15 cellular contexts compared by ENCODE assay signal in the genomic region with DNA sequence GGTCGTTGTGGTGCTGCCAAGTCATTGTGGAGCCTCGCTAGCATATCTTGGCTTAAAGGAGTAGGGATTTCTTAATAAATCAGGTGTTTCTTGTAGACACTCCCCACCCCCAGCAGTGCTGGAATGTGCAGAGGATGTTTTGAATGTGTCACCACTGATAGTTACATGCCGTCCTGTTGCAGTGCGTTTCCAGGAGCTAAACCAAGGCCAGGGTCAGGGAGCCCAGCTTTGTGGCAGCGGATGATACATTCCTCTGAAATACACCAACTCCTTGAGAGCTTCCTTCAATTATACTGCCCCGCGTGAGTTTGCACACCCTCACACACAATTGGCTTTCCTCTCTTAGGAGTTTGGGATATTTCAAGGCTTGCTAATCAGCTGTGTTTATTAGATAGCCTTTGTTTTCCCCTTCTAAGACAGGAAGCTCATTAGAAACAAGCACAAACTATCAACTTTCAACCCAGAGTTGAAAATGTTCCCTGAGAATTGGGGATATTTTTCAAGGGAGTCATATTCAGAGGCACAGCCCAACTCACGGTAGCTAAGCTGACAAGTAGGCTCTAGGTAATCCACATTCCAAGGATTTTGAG.
DNase-seq lines count a peak whose midpoint lies in the region; ATAC-seq and TF ChIP-seq lines count a peak whose summit lies in the region.
"Had no signal": no experiment of that assay in that cellular context is flagged by ENCODE, and none has a peak within 500 bp of the region (broad histone marks: within the 10 kb centered on the region; RNA-seq: fewer than 3 reads in every experiment).

No MANE protein-coding gene starts in this region.

- ATAC-seq in GM23338 (no peak), body of pancreas (peak; percentile 33), HG03095 (IDR thresholded peaks at IDR 0.05; ENCODE audit: unreplicated experiment) (no peak), GM19467 (IDR thresholded peaks at IDR 0.05; ENCODE audit: unreplicated experiment) (no peak), GM21576 (IDR thresholded peaks at IDR 0.05; ENCODE audit: unreplicated experiment) (no peak)
- ATAC-seq: activated T-cell treated with anti-CD3 and anti-CD28 coated beads, Interleukin-2, amount 50 U/mL, for 4 hours; CD8-positive, alpha-beta T cell had no signal

- no peak overlapping the region for H3K4me2 ChIP-seq in GM23338

- no peak for TF ChIP-seq CTCF in GM23338 (conservative IDR thresholded peaks at IDR 0.05; ENCODE audit: low read depth in 2 of 2)
- TF ChIP-seq CTCF in body of pancreas (IDR thresholded peaks at IDR 0.05), result no peak
- no peak for TF ChIP-seq CTCF in left ventricle myocardium inferior (IDR thresholded peaks at IDR 0.05; ENCODE audit: borderline replicate concordance)

- DNase-seq in GM23338 (ENCODE audit: low spot score), result no peak
- DNase-seq in body of pancreas, result peak in 3 of 4 donors; percentile 3 to 12 (median 9)
- DNase-seq in left ventricle myocardium inferior, result peak; percentile 46
- DNase-seq in pulmonary artery endothelial cell (ENCODE audit: low read depth, low spot score), result peak; percentile 99
- DNase-seq in SKM-1 (lab: John Stamatoyannopoulos, UW; ENCODE audit: unreplicated experiment), result no peak
- DNase-seq: activated T-cell treated with anti-CD3 and anti-CD28 coated beads, Interleukin-2, amount 50 U/mL, for 4 hours; CD8-positive, alpha-beta T cell; central memory CD4-positive, alpha-beta T cell; head of caudate nucleus; NCI-H1694 treated with DMSO at 0.1 percent for 48 hours; NK-92 treated with Interleukin-12 subunit alpha and Interleukin-12 subunit beta, amount 100 ng/mL, for 24 hours; stimulated activated naive CD4-positive, alpha-beta T cell treated with Interleukin-2 at 50 U/mL for 16 hours had no signal

- H3K9me3 ChIP-seq in body of pancreas (no peaks in the 10 kb centered on the region), left ventricle myocardium inferior (replicated peaks) (no peaks in the 10 kb centered on the region)

- H3K4me1 ChIP-seq in GM23338 (ENCODE audit: insufficient read depth) (no peaks in the 10 kb centered on the region), body of pancreas (no peaks in the 10 kb centered on the region), left ventricle myocardium inferior (peaks cover 18% of the 10 kb centered on the region)

- H3K4me3 ChIP-seq in GM23338 (no peak overlapping the region), body of pancreas (no peak overlapping the region), left ventricle myocardium inferior (no peak overlapping the region)

- no peak overlapping the region for H3K4me3 Mint-ChIP-seq in GM23338
- H3K4me3 Mint-ChIP-seq: activated T-cell treated with anti-CD3 and anti-CD28 coated beads, Interleukin-2, amount 50 U/mL, for 4 hours; CD8-positive, alpha-beta T cell had no signal

- H3K27ac Mint-ChIP-seq in GM23338, result no peak overlapping the region
- H3K27ac Mint-ChIP-seq: CD8-positive, alpha-beta T cell had no signal

- no peaks in the 10 kb centered on the region for H3K36me3 Mint-ChIP-seq in GM23338 (ENCODE audit: low read depth)
- H3K36me3 Mint-ChIP-seq: CD8-positive, alpha-beta T cell had no signal

- H3K9me3 Mint-ChIP-seq in GM23338, result no peaks in the 10 kb centered on the region
- H3K9me3 Mint-ChIP-seq: activated T-cell treated with anti-CD3 and anti-CD28 coated beads, Interleukin-2, amount 50 U/mL, for 4 hours; CD8-positive, alpha-beta T cell had no signal

- peaks cover 3% of the 10 kb centered on the region for H3K27me3 Mint-ChIP-seq in GM23338 (ENCODE audit: insufficient read depth, low read depth, poor library complexity)

- no peaks in the 10 kb centered on the region for H3K79me2 ChIP-seq in GM23338 (replicated peaks; ENCODE audit: insufficient read depth)

- no peak overlapping the region for H3K27ac ChIP-seq in GM23338 (ENCODE audit: low read depth)
- H3K27ac ChIP-seq in body of pancreas, result no peak overlapping the region
- H3K27ac ChIP-seq in left ventricle myocardium inferior (replicated peaks), result peak overlapping the region; percentile 74

- no peaks in the 10 kb centered on the region for H3K36me3 ChIP-seq in GM23338 (ENCODE audit: insufficient read depth)
- no peaks in the 10 kb centered on the region for H3K36me3 ChIP-seq in body of pancreas (replicated peaks in 1 of 2; ENCODE audit: insufficient read depth in 1 of 2, low read depth in 2 of 2)
- no peaks in the 10 kb centered on the region for H3K36me3 ChIP-seq in left ventricle myocardium inferior

- H3F3A ChIP-seq in GM23338 (replicated peaks; ENCODE audit: low read depth), result no peaks in the 10 kb centered on the region

- 44 to 65% methylated on average over 8 of the region's 8 CpGs for WGBS in body of pancreas, 2 donors

- H2AFZ ChIP-seq in GM23338, result 0 out of 2 replicates have a peak overlapping the region, but pooled peaks have one; percentile 14

- H3K27me3 ChIP-seq in GM23338 (ENCODE audit: insufficient read depth) (no peaks in the 10 kb centered on the region), body of pancreas (no peaks in the 10 kb centered on the region), left ventricle myocardium inferior (ENCODE audit: low read depth) (no peaks in the 10 kb centered on the region)

- H3K9me2 ChIP-seq in GM23338 (ENCODE audit: insufficient read depth), result peaks cover 4% of the 10 kb centered on the region; the same call in 1 of the 2 replicates

- H4K20me1 ChIP-seq in GM23338 (replicated peaks; ENCODE audit: insufficient read depth), result no peaks in the 10 kb centered on the region

- TF ChIP-seq POLR2A in body of pancreas (IDR thresholded peaks at IDR 0.05), result no peak

- H3K4me1 Mint-ChIP-seq in GM23338, result peaks cover 5% of the 10 kb centered on the region; the same call in 2 of the 3 replicates

- intact Hi-C loops in body of pancreas (cut with DNase I), result no loop called here
- intact Hi-C loops in left ventricle myocardium inferior (cut with micrococcal nuclease), result no loop called here

TF ChIP-seq in GM23338, 12 proteins besides CTCF, POLR2A, EP300 and RAD21:
- TF ChIP-seq JUNB (IDR thresholded peaks at IDR 0.05; ENCODE audit: unreplicated experiment) (no peak), EZH2phosphoT487 (IDR thresholded peaks at IDR 0.05; ENCODE audit: unreplicated experiment) (no peak), CREB1 (CRISPR knock-in tag; IDR thresholded peaks at IDR 0.05; ENCODE audit: low read depth) (no peak), NANOG (IDR thresholded peaks at IDR 0.05; ENCODE audit: borderline replicate concordance) (no peak), ZNF331 (CRISPR knock-in tag; IDR thresholded peaks at IDR 0.05; ENCODE audit: low read depth) (no peak)

Comparison
In these comparisons a context has a peak if more than half of its experiments do, and no peak if none do; other contexts are left out.
1. DNase-seq: peak in body of pancreas (3 of 4), left ventricle myocardium inferior (single experiment) and pulmonary artery endothelial cell (single experiment); none in GM23338 (single experiment) and SKM-1 (single experiment).